In the genomic region with DNA sequence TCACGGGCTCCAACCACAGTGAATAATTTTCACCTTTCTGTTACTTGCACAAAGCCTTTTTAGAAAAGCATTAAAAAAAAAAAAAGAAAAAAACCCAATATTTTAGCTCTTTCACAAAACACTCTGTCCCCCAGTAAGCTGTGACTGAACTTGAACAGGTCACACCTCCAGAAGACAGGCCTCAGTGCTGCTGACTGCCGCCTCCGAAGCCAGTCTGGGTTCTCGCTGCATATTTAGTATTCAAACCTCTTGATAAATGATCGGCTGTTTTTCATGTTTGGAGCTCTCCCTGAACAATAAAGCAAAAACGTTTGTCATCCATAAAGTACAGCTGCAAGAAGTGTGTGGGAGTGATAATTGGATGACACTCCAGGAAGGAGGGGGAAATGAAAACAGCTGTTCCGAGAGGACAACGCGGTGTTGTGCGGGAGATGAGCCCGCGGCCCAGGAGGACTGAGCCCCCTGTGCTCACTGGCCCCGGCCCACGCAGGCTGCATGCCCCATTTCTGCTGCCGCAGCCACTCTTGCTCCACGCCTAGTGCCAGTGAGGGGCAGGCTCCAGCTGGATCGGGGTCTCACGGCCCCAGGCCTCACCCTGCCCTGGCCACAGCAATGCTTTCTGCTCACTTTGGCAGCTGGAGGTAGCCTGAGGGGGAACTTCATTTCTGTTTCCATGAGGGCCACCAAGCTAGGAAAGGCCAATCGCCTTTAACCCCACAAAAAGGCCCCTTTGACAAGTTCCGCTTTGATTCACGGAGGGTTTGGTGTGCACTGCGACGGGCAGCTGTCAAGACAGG, we compare ENCODE assay signal across 16 cellular contexts.
DNase-seq lines count a peak whose midpoint lies in the region; ATAC-seq and TF ChIP-seq lines count a peak whose summit lies in the region.
"Had no signal": no experiment of that assay in that cellular context is flagged by ENCODE, and none has a peak within 500 bp of the region (broad histone marks: within the 10 kb centered on the region; RNA-seq: fewer than 3 reads in every experiment).

No MANE protein-coding gene starts in this region.

- DNase-seq in COLO829 (ENCODE audit: low spot score) (peak; percentile 34), foreskin fibroblast (peak; percentile 32 to 63), sciatic nerve (ENCODE audit: low spot score) (no peak), upper lobe of right lung (no peak), NCI-H1436 treated with DMSO at 0.1 percent for 48 hours (lab: John Stamatoyannopoulos, UW) (no peak)
- no peak for DNase-seq in activated effector memory CD4-positive, alpha-beta T cell treated with anti-CD3 and anti-CD28 coated beads, Interleukin-2, amount 50 U/mL, for 16 hours
- DNase-seq: activated CD4-positive, alpha-beta T cell treated with anti-CD3 and anti-CD28 coated beads, Interleukin-2, amount 10 ng/mL, durations not matched to agents 24 days and 14 days; activated naive CD8-positive, alpha-beta T cell treated with anti-CD3 and anti-CD28 coated beads, Interleukin-2, amount 10 ng/mL, durations not matched to agents 7 days and 5 days; body of pancreas; NCI-H1417 treated with DMSO at 0.1 percent for 48 hours; NCI-H2171; NCI-H69; SIG-M5 had no signal

- peak; percentile 81 for ATAC-seq in sciatic nerve
- ATAC-seq in upper lobe of right lung: no peak
- ATAC-seq in HG02885 (IDR thresholded peaks at IDR 0.05; ENCODE audit: poor library complexity, unreplicated experiment): no peak
- ATAC-seq: activated T-helper 17 cell treated with anti-CD3 and anti-CD28 coated beads, Interleukin-2, amount 50 U/mL, for 72 hours; body of pancreas had no signal

- H3K4me3 ChIP-seq in foreskin fibroblast (ENCODE audit: low read depth in 1 of 2, low read length in 2 of 2): no peak overlapping the region
- no peak overlapping the region for H3K4me3 ChIP-seq in upper lobe of right lung
- H3K4me3 ChIP-seq: body of pancreas had no signal

- no peak for TF ChIP-seq CTCF in foreskin fibroblast (IDR thresholded peaks at IDR 0.05; ENCODE audit: low read depth, low read length)
- no peak for TF ChIP-seq CTCF in upper lobe of right lung (IDR thresholded peaks at IDR 0.05)

- H3K9me3 ChIP-seq in upper lobe of right lung: no peaks in the 10 kb centered on the region
- H3K9me3 ChIP-seq: body of pancreas had no signal

- H3K27me3 ChIP-seq in upper lobe of right lung: no peaks in the 10 kb centered on the region
- H3K27me3 ChIP-seq: body of pancreas had no signal

- H3K4me1 ChIP-seq in upper lobe of right lung: no peaks in the 10 kb centered on the region
- H3K4me1 ChIP-seq: body of pancreas had no signal

- H3K27ac ChIP-seq in upper lobe of right lung: no peak overlapping the region
- H3K27ac ChIP-seq: body of pancreas had no signal

- intact Hi-C loops in sciatic nerve (cut with DNase I) (no loop called here), upper lobe of right lung (cut with DNase I) (no loop called here)

- H3K36me3 ChIP-seq in upper lobe of right lung: no peaks in the 10 kb centered on the region

TF ChIP-seq in PFSK-1, 5 proteins besides CTCF, POLR2A, EP300 and RAD21:
- TF ChIP-seq SIN3A (IDR thresholded peaks at IDR 0.05; ENCODE audit: borderline replicate concordance, insufficient read depth, low read length) (no peak), FOXP2 (optimal IDR thresholded peaks at IDR 0.05; ENCODE audit: borderline replicate concordance, extremely low read depth, extremely low read length, insufficient read depth) (peak; percentile 41)

Comparison
In these comparisons a context has a peak if more than half of its experiments do, and no peak if none do; other contexts are left out.
1. DNase-seq: peak in COLO829 (single experiment) and foreskin fibroblast (2 of 2); none in sciatic nerve (single experiment), activated effector memory CD4-positive, alpha-beta T cell treated with anti-CD3 and anti-CD28 coated beads, Interleukin-2, amount 50 U/mL, for 16 hours (single experiment), upper lobe of right lung (single experiment) and NCI-H1436 treated with DMSO at 0.1 percent for 48 hours (single experiment).